Comparison of ENCODE assay signal across 20 cellular contexts in the genomic region with DNA sequence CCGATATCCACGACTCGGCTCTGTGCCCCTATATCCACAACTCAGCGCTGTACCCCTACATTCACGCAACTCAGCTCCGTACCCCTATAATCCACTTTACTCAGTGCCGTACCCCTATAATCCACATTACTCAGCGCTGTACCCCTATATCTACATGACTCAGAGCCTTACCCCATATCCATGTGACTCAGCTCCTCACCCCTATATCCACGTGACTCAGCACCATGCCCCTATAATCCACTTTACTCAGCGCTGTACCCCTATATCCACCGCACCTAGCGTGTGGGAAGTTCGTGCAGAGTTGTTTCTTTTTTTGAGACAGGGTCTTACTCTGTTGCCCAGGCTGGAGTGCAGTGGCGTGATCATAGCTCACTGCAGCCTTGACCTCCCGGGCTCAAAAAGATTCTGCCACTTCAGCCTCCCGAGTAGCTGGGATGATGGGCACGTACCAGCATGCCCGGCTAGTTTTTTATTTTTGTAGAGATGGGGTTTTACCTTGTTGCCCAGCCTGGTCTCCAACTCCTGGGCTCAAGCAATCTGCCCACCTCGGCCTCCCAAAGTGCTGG. TPM values are rescaled to one million over a fixed set of nuclear protein-coding genes. Genes with fewer than 3 reads are reported as not detected.
DNase-seq lines count a peak whose midpoint lies in the region; ATAC-seq, FAIRE-seq and TF ChIP-seq lines count a peak whose summit lies in the region.
"Had no signal": no experiment of that assay in that cellular context is flagged by ENCODE, and none has a peak within 500 bp of the region (broad histone marks: within the 10 kb centered on the region; RNA-seq: fewer than 3 reads in every experiment).

No MANE protein-coding gene starts in this region.

- no peak overlapping the region for H3K4me3 ChIP-seq in HL-60 (replicated peaks; ENCODE audit: insufficient read depth, low read length)
- H3K4me3 ChIP-seq in dorsolateral prefrontal cortex = no peak overlapping the region
- H3K4me3 ChIP-seq in parathyroid adenoma (ENCODE audit: low read depth, low read length) = no peak overlapping the region

- no peak for ATAC-seq in HG02610 (IDR thresholded peaks at IDR 0.05; ENCODE audit: unreplicated experiment)
- ATAC-seq in left cardiac atrium = no peak
- ATAC-seq: left lobe of liver, T-helper 17 cell had no signal

- TF ChIP-seq CTCF in C4-2B (conservative IDR thresholded peaks at IDR 0.05) (no peak), HL-60 (IDR thresholded peaks at IDR 0.05; ENCODE audit: insufficient read depth, low read length) (no peak), dorsolateral prefrontal cortex (IDR thresholded peaks at IDR 0.05 in 54 of 56, conservative IDR thresholded peaks at IDR 0.05 in 2 of 56; ENCODE audit: low read depth in 1 of 56, partially characterized antibody in 56 of 56) (no peak), parathyroid adenoma (IDR thresholded peaks at IDR 0.05) (no peak)

- peaks cover 7% of the 10 kb centered on the region for H3K79me2 ChIP-seq in parathyroid adenoma

- DNase-seq in HL-60 (ENCODE audit: low read depth in 1 of 2, low spot score in 1 of 2) (no peak), dorsolateral prefrontal cortex (peak in 1 of 10 donors; percentile 4), NCI-H2107 (lab: John Stamatoyannopoulos, UW) (no peak), GM19239 (ENCODE audit: insufficient read length, low spot score) (no peak), left cardiac atrium (no peak)
- DNase-seq: activated CD4-positive, alpha-beta T cell treated with anti-CD3 and anti-CD28 coated beads, Interleukin-2, amount 50 U/mL, for 1 hour; activated T-cell treated with anti-CD3 and anti-CD28 coated beads for 4 hours; CD4-positive, CD25-positive, alpha-beta regulatory T cell; effector CD8-positive, alpha-beta T cell; Karpas-422; NCI-H1092; NCI-H1930; NCI-H226; stimulated activated CD4-positive, alpha-beta T cell treated with anti-CD3 and anti-CD28 coated beads, Interleukin-4, amount 100 ng/mL, for 24 hours; T-helper 17 cell had no signal

- intact Hi-C loops in dorsolateral prefrontal cortex (cut with DNase I) (no loop called here), left cardiac atrium (cut with DNase I) (no loop called here)

- no peak overlapping the region for H2AFZ ChIP-seq in parathyroid adenoma

- H3K27me3 ChIP-seq in HL-60 (ENCODE audit: insufficient read depth, poor library complexity, severe bottlenecking) (no peaks in the 10 kb centered on the region), dorsolateral prefrontal cortex (no peaks in the 10 kb centered on the region), parathyroid adenoma (ENCODE audit: control insufficient read depth, insufficient read depth, low read length) (no peaks in the 10 kb centered on the region)

- H3K9me3 ChIP-seq in parathyroid adenoma (ENCODE audit: control insufficient read depth, low read length) = no peaks in the 10 kb centered on the region

- no peak overlapping the region for H3K4me2 ChIP-seq in parathyroid adenoma (ENCODE audit: low read length)

- no peak overlapping the region for H3K9ac ChIP-seq in parathyroid adenoma

- no peaks in the 10 kb centered on the region for H3K36me3 ChIP-seq in parathyroid adenoma (ENCODE audit: control insufficient read depth, insufficient read depth, low read length)

- FAIRE-seq in GM19239 (lab: Jason Lieb, UNC) = no peak
- FAIRE-seq: G401.6 had no signal

- peaks cover 25% of the 10 kb centered on the region for H3K4me1 ChIP-seq in parathyroid adenoma

- H3K27ac ChIP-seq in C4-2B = peak overlapping the region; percentile 93
- H3K27ac ChIP-seq in HL-60 (replicated peaks) = peak overlapping the region; percentile 80
- H3K27ac ChIP-seq in dorsolateral prefrontal cortex = peak overlapping the region in 31 of 59 donors; percentile 33 to 96 (median 86)
- H3K27ac ChIP-seq in parathyroid adenoma = peak overlapping the region; percentile 94

RNA-seq across cellular contexts. Expression of a gene that starts 17.4 kb away (rescaled TPM):
- total RNA-seq in dorsolateral prefrontal cortex = 10 to 100 TPM; 22.6 to 49.4 (median 36.3) TPM
- 10 to 100 TPM in 1 of 2 donors, 1 to 10 TPM in 1; 8.0 to 12.7 TPM for total RNA-seq in left cardiac atrium

RNA-seq across cellular contexts. Expression of a gene that starts 17.5 kb away (rescaled TPM):
- total RNA-seq in dorsolateral prefrontal cortex (10 to 100 TPM; 44.1 to 90.3 (median 67.7) TPM), left cardiac atrium (10 to 100 TPM; 26.5 to 38.4 TPM)
